In the genomic region with DNA sequence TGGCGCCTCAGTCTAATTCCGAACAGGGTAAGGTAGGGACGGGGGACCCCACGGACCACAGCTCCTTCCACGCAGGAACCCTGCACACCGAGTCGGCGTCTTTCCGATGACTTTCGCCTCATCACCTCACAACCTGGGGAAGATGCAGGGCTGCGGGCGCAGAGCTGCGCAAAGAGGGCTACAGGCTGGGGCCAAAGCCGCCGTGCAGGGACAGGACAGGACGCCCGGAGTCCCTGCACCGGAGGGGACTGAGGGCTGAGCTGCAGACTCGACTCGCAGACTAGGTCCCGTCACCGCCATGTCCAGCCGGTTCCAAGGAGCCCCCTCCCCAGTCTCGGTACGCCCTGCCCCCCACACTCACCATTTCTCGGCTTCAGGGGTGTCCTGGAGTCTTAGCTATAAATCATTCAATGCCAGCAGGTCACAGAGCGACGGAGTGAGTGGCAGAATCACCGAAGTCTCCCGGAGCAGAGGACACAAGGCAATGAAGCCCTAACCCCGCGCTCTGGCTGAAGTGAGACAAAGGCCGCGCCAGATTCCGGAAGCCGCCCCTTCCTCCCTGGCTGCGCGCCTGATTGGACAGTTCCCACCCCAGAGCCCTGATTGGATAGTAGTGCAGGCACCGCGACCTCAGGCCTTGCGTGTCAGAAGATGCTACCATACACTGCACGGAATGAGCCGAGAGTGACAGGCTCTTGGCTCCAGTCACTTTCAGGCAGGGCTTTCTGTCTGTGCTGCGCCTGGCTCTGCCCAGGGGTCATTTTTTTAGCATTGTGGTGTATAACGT, we compare ENCODE assay signal across 8 cellular contexts. TPM values are rescaled to one million over a fixed set of nuclear protein-coding genes. Genes with fewer than 3 reads are reported as not detected.
DNase-seq lines count a peak whose midpoint lies in the region; ATAC-seq and TF ChIP-seq lines count a peak whose summit lies in the region.
"Not testable (repeated sequence)": the region's sequence is repeated elsewhere in the genome, so short reads cannot be mapped to it uniquely, and the experiment has no call there.

A gene (minus strand): TSS at position 522 of the 787 bp plus-strand sequence. CDS start 158 bp downstream, at position 364.

- peak within 1 kb of the TSS; percentile 71; the same call in 1 of the 2 replicates for H3K9ac ChIP-seq in KMS-11

- not testable (repeated sequence) for H3K4me1 ChIP-seq in KMS-11 (ENCODE audit: low read depth, poor library complexity, severe bottlenecking); Panc1 (ENCODE audit: control insufficient read depth, insufficient read depth, low read length); muscle layer of duodenum (ENCODE audit: control insufficient read depth in 1 of 2, insufficient read depth in 2 of 2, low read length in 2 of 2)
- H3K4me1 ChIP-seq in esophagus muscularis mucosa = peaks cover 3 to 20% (median 9%) of the 10 kb centered on the region in 4 donors

- TF ChIP-seq CTCF in KMS-11 (conservative IDR thresholded peaks at IDR 0.05; ENCODE audit: low read depth, low read length); Panc1 (IDR thresholded peaks at IDR 0.05); esophagus muscularis mucosa (IDR thresholded peaks at IDR 0.05): not testable (repeated sequence)

- peaks cover 26% of the 10 kb centered on the region for H3K36me3 Mint-ChIP-seq in activated T-cell treated with anti-CD3 and anti-CD28 coated beads, Interleukin-2, amount 50 U/mL, for 24 hours (ENCODE audit: low read depth)

- in situ Hi-C loops in Panc1 (cut with HindIII; ENCODE audit: low pct_unique_long_range_greater_than_20kb, low sequenced_read_pairs) = not testable (repeated sequence)

- not testable (repeated sequence) for H3K9me3 ChIP-seq in Panc1 (ENCODE audit: control insufficient read depth, insufficient read depth, low read depth, low read length); esophagus muscularis mucosa; muscle layer of duodenum (ENCODE audit: control insufficient read depth in 1 of 2, low read length in 2 of 2)

- not testable (repeated sequence) for H3K9me3 Mint-ChIP-seq in activated T-cell treated with anti-CD3 and anti-CD28 coated beads, Interleukin-2, amount 50 U/mL, for 24 hours

- CTCF ChIA-PET in Panc1 (lab: Charles Lee) = not testable (repeated sequence)

- peak within 1 kb of the TSS; percentile 57 for H3K4me2 ChIP-seq in KMS-11

- not testable (repeated sequence) for TF ChIP-seq POLR2A in esophagus muscularis mucosa (IDR thresholded peaks at IDR 0.05; ENCODE audit: low read depth)

- peaks cover 26% of the 10 kb centered on the region for H3K4me1 Mint-ChIP-seq in activated T-cell treated with anti-CD3 and anti-CD28 coated beads, Interleukin-2, amount 50 U/mL, for 24 hours (ENCODE audit: low read depth)

- not testable (repeated sequence) for H4K20me1 ChIP-seq in KMS-11 (ENCODE audit: insufficient read depth)

- POLR2A ChIA-PET in Panc1 (lab: Charles Lee) = not testable (repeated sequence)

- H3K79me2 ChIP-seq in KMS-11 (ENCODE audit: insufficient read depth, low read depth) = peaks cover 30% of the 10 kb centered on the region

- H3K4me3 Mint-ChIP-seq in activated T-cell treated with anti-CD3 and anti-CD28 coated beads, Interleukin-2, amount 50 U/mL, for 24 hours = peak within 1 kb of the TSS; percentile 94

- not testable (repeated sequence) for H3K27me3 Mint-ChIP-seq in activated T-cell treated with anti-CD3 and anti-CD28 coated beads, Interleukin-2, amount 50 U/mL, for 24 hours

- not testable (repeated sequence) for H3K4me3 ChIP-seq in KMS-11 (IDR thresholded peaks at IDR 0.05; ENCODE audit: insufficient read depth, low read depth, low read length)
- H3K4me3 ChIP-seq in Panc1 (ENCODE audit: low read depth in 2 of 2, low read length in 2 of 2) (peak within 1 kb of the TSS; percentile 57 to 67), esophagus muscularis mucosa (peak within 1 kb of the TSS; percentile 65 to 79 (median 68)), muscle layer of duodenum (ENCODE audit: low read depth in 1 of 2, low read length in 2 of 2) (peak within 1 kb of the TSS; percentile 37 to 70)

- DNase-seq in DMS79 treated with DMSO at 0.1 percent for 48 hours (lab: John Stamatoyannopoulos, UW) (peak; percentile 92), Panc1 (ENCODE audit: low read depth, low spot score) (peak; percentile 68), esophagus muscularis mucosa (ENCODE audit: extremely low spot score) (peak; percentile 98)
- peak; percentile 87 for DNase-seq in activated T-cell treated with anti-CD3 and anti-CD28 coated beads, Interleukin-2, amount 50 U/mL, for 24 hours
- peak; percentile 65 for DNase-seq in stimulated activated CD8-positive, alpha-beta memory T cell treated with anti-CD3 and anti-CD28 coated beads, Interleukin-7, amount 100 ng/mL, for 24 hours (ENCODE audit: low read depth)

- not testable (repeated sequence) for H3K27me3 ChIP-seq in KMS-11 (ENCODE audit: insufficient read depth, low read depth); Panc1 (ENCODE audit: control insufficient read depth, insufficient read depth, low read length); esophagus muscularis mucosa; muscle layer of duodenum (ENCODE audit: low read depth, low read length)

- H3K27ac ChIP-seq in KMS-11; muscle layer of duodenum (ENCODE audit: low read length): not testable (repeated sequence)
- H3K27ac ChIP-seq in Panc1 (ENCODE audit: low read length) = peak within 1 kb of the TSS; percentile 63
- H3K27ac ChIP-seq in esophagus muscularis mucosa (replicated peaks in 1 of 4) = peak within 1 kb of the TSS; percentile 70 to 84 (median 72)

- peak within 1 kb of the TSS; percentile 85 for H2AFZ ChIP-seq in KMS-11 (ENCODE audit: low read depth)

- H3K36me3 ChIP-seq in KMS-11 (ENCODE audit: insufficient read depth); Panc1 (ENCODE audit: control insufficient read depth, insufficient read depth, low read length); esophagus muscularis mucosa; muscle layer of duodenum (ENCODE audit: control insufficient read depth in 1 of 2, insufficient read depth in 2 of 2, low read length in 2 of 2): not testable (repeated sequence)

- BruUV-seq in Panc1 (replicated peaks; lab: Mats Ljungman, UMichigan) = TSS peak; percentile 84

- 0% methylated on average over 11 of the region's 45 CpGs for WGBS in esophagus muscularis mucosa

- ATAC-seq in GM21786 (IDR thresholded peaks at IDR 0.05; ENCODE audit: unreplicated experiment) (peak; percentile 100), Panc1 (peak; percentile 100)

- intact Hi-C loops in Panc1 (cut with micrococcal nuclease; ENCODE audit: unreplicated experiment); esophagus muscularis mucosa (cut with DNase I): not testable (repeated sequence)

- TF ChIP-seq EP300 in esophagus muscularis mucosa (IDR thresholded peaks at IDR 0.05) = not testable (repeated sequence)

- peak within 1 kb of the TSS; percentile 95 for H3K27ac Mint-ChIP-seq in activated T-cell treated with anti-CD3 and anti-CD28 coated beads, Interleukin-2, amount 50 U/mL, for 24 hours

RNA-seq across cellular contexts. Expression of the gene that starts here (rescaled TPM):
- total RNA-seq in Panc1 (2021; ENCODE audit: unreplicated experiment) (7.7 TPM), esophagus muscularis mucosa (10 to 100 TPM in 1 of 4 donors, 1 to 10 TPM in 3; 3.0 to 11.2 (median 5.2) TPM)
- 1.6 TPM for polyA plus RNA-seq in Panc1 (2012; ENCODE audit: insufficient read length)
